In the genomic region with DNA sequence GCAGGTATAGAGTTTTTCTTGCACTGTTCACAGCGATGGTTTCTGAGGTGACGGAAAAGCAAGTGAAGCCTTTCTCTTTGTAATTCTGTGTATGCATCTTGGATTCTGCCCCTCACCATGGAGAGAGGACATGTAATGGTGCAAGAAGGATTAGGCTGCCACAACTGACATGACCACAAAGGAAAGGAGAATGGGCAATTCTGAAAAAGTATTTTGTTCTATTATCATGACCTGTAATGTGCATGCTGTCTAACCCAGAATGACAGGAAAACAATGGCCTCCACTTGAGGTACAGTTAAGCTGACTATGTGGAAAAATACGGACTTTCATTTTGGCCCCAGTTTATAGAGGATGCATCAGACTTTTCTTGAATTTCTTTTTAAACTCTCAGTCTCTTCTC, we compare ENCODE assay signal across 7 cellular contexts.
"Had no signal": no experiment of that assay in that cellular context is flagged by ENCODE, and none has a peak within 500 bp of the region (broad histone marks: within the 10 kb centered on the region; RNA-seq: fewer than 3 reads in every experiment).

No MANE protein-coding gene starts in this region.

- DNase-seq: H7, HFFc6, KBM-7 had no signal

- H3K4me1 ChIP-seq: HAP-1 had no signal

- H3K9me3 ChIP-seq: HAP-1 had no signal

- H3K36me3 ChIP-seq: HAP-1 had no signal

- H3K4me2 ChIP-seq: GM23338 had no signal

- H2AFZ ChIP-seq: GM23338 had no signal

- H3K4me3 ChIP-seq: GM23338, HAP-1 had no signal

- H3K27me3 Mint-ChIP-seq: IgD-negative memory B cell had no signal

- H3K4me1 Mint-ChIP-seq: GM23338, IgD-negative memory B cell had no signal

- H3K4me3 Mint-ChIP-seq: GM23338, HFFc6, IgD-negative memory B cell had no signal

- H3K27ac ChIP-seq: HL-60 had no signal

- H3K27ac Mint-ChIP-seq: GM23338, HFFc6, IgD-negative memory B cell had no signal

- H3K36me3 Mint-ChIP-seq: IgD-negative memory B cell had no signal
